1 cellular context compared by ENCODE assay signal in the genomic region with DNA sequence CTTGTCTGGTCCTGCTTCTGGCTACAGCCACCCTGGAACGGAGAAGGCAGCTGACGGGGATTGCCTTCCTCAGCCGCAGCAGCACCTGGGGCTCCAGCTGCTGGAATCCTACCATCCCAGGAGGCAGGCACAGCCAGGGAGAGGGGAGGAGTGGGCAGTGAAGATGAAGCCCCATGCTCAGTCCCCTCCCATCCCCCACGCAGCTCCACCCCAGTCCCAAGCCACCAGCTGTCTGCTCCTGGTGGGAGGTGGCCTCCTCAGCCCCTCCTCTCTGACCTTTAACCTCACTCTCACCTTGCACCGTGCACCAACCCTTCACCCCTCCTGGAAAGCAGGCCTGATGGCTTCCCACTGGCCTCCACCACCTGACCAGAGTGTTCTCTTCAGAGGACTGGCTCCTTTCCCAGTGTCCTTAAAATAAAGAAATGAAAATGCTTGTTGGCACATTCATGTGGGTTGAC. TPM values are rescaled to one million over a fixed set of nuclear protein-coding genes. Genes with fewer than 3 reads are reported as not detected.
"Had no signal": no experiment of that assay in that cellular context is flagged by ENCODE, and none has a peak within 500 bp of the region (broad histone marks: within the 10 kb centered on the region; RNA-seq: fewer than 3 reads in every experiment).

No MANE protein-coding gene starts in this region.

RNA-seq across cellular contexts. Expression of gene LGALS9, which starts 18.2 kb away (rescaled TPM):
- total RNA-seq: SK-MEL-5 had no signal
